In genomic region chr22:32590556-32590955, GRCh38 we compare ENCODE assay signal across 24 cellular contexts.
DNase-seq lines count a peak whose midpoint lies in the region; ATAC-seq and TF ChIP-seq lines count a peak whose summit lies in the region.
"Had no signal": no experiment of that assay in that cellular context is flagged by ENCODE, and none has a peak within 500 bp of the region (broad histone marks: within the 10 kb centered on the region; RNA-seq: fewer than 3 reads in every experiment).

No MANE protein-coding gene starts in this region.

- no peak for ATAC-seq in T-cell (replicated peaks in 1 of 4)
- ATAC-seq in HG02938 (IDR thresholded peaks at IDR 0.05; ENCODE audit: unreplicated experiment): no peak
- ATAC-seq: A549; activated CD4-positive, alpha-beta T cell treated with anti-CD3 and anti-CD28 coated beads for 36 hours; activated T-cell treated with anti-CD3 and anti-CD28 coated beads, Interleukin-2, amount 50 U/mL, for 72 hours; CD8-positive, alpha-beta T cell; gastrocnemius medialis; naive thymus-derived CD4-positive, alpha-beta T cell; sciatic nerve; stimulated activated effector memory CD8-positive, alpha-beta T cell treated with anti-CD3 and anti-CD28 coated beads, Interleukin-12 subunit alpha, Interleukin-12 subunit beta, amount 100 ng/mL, for 72 hours had no signal

- POLR2A ChIA-PET in HEK293 (lab: Yijun Ruan, JAX) (interaction anchor here (1.2 kb wide), 1 partner anchor 33 kb away, joined by 4 read pairs; no protein-coding TSS in a partner anchor), T-cell (lab: Charles Lee) (no interaction called here)

- no peaks in the 10 kb centered on the region for H3K9me3 ChIP-seq in HEK293 (ENCODE audit: control insufficient read depth, insufficient read depth, low read depth, low read length)
- H3K9me3 ChIP-seq: A549 had no signal

- peak overlapping the region; percentile 48 for H3K27ac ChIP-seq in ACC112 (ENCODE audit: low read depth, low read length)
- no peak overlapping the region for H3K27ac ChIP-seq in HEK293 (ENCODE audit: extremely low read depth, low read depth, low read length)
- H3K27ac ChIP-seq: A549, gastrocnemius medialis, parathyroid adenoma had no signal

- no peaks in the 10 kb centered on the region for H3K4me1 ChIP-seq in ACC112 (ENCODE audit: control insufficient read depth, insufficient read depth, low read length, unreplicated experiment)
- no peaks in the 10 kb centered on the region for H3K4me1 ChIP-seq in HEK293 (ENCODE audit: control insufficient read depth, insufficient read depth, low read length)
- H3K4me1 ChIP-seq: A549, gastrocnemius medialis, parathyroid adenoma, uterus had no signal

- in situ Hi-C loops in astrocyte of the spinal cord (cut with HindIII; ENCODE audit: low sequenced_read_pairs): no loop called here

- no peak overlapping the region for H3K4me3 Mint-ChIP-seq in T-cell
- H3K4me3 Mint-ChIP-seq: activated CD4-positive, alpha-beta T cell treated with anti-CD3 and anti-CD28 coated beads for 36 hours; activated naive CD4-positive, alpha-beta T cell treated with anti-CD3 and anti-CD28 coated beads, Interleukin-2, amount 10 ng/mL, durations not matched to agents 7 days and 5 days; activated T-cell treated with anti-CD3 and anti-CD28 coated beads, Interleukin-2, amount 50 U/mL, for 72 hours; CD8-positive, alpha-beta T cell; memory B cell; naive thymus-derived CD4-positive, alpha-beta T cell; stimulated activated effector memory CD8-positive, alpha-beta T cell treated with anti-CD3 and anti-CD28 coated beads, Interleukin-12 subunit alpha, Interleukin-12 subunit beta, amount 100 ng/mL, for 72 hours had no signal

- no peak overlapping the region for H3K27ac Mint-ChIP-seq in T-cell
- H3K27ac Mint-ChIP-seq: activated CD4-positive, alpha-beta T cell treated with anti-CD3 and anti-CD28 coated beads for 36 hours; activated naive CD4-positive, alpha-beta T cell treated with anti-CD3 and anti-CD28 coated beads, Interleukin-2, amount 10 ng/mL, durations not matched to agents 7 days and 5 days; activated T-cell treated with anti-CD3 and anti-CD28 coated beads, Interleukin-2, amount 50 U/mL, for 72 hours; CD8-positive, alpha-beta T cell; memory B cell; naive thymus-derived CD4-positive, alpha-beta T cell; stimulated activated effector memory CD8-positive, alpha-beta T cell treated with anti-CD3 and anti-CD28 coated beads, Interleukin-12 subunit alpha, Interleukin-12 subunit beta, amount 100 ng/mL, for 72 hours had no signal

- CTCF ChIA-PET in HEK293 (lab: Yijun Ruan, JAX): interaction anchor here (1.0 to 1.3 kb wide), 2 partner anchors 11 to 614 kb away, joined by 3 read pairs; no protein-coding TSS in a partner anchor
- CTCF ChIA-PET in T-cell (lab: Charles Lee): no interaction called here

- no peaks in the 10 kb centered on the region for H3K4me1 Mint-ChIP-seq in T-cell
- H3K4me1 Mint-ChIP-seq: activated CD4-positive, alpha-beta T cell treated with anti-CD3 and anti-CD28 coated beads for 36 hours; activated naive CD4-positive, alpha-beta T cell treated with anti-CD3 and anti-CD28 coated beads, Interleukin-2, amount 10 ng/mL, durations not matched to agents 7 days and 5 days; memory B cell; naive thymus-derived CD4-positive, alpha-beta T cell; stimulated activated effector memory CD8-positive, alpha-beta T cell treated with anti-CD3 and anti-CD28 coated beads, Interleukin-12 subunit alpha, Interleukin-12 subunit beta, amount 100 ng/mL, for 72 hours had no signal

- peak; percentile 4 for DNase-seq in astrocyte of the spinal cord (ENCODE audit: low read depth, low spot score)
- peak; percentile 35 for DNase-seq in fibroblast of the conjunctiva (ENCODE audit: low read depth)
- no peak for DNase-seq in T1000 (lab: John Stamatoyannopoulos, UW)
- DNase-seq in T-cell: no peak
- DNase-seq in NCI-H69 (lab: John Stamatoyannopoulos, UW): no peak
- DNase-seq: activated CD4-positive, alpha-beta T cell treated with anti-CD3 and anti-CD28 coated beads for 36 hours; activated naive CD4-positive, alpha-beta T cell treated with anti-CD3 and anti-CD28 coated beads, Interleukin-2, amount 10 ng/mL, durations not matched to agents 7 days and 5 days; activated T-cell treated with anti-CD3 and anti-CD28 coated beads, Interleukin-2, amount 50 U/mL, for 72 hours; anterior cingulate cortex; CD8-positive, alpha-beta T cell; DMS53; gastrocnemius medialis; naive thymus-derived CD4-positive, alpha-beta T cell; NCI-H1417; NCI-H524 treated with DMSO at 0.1 percent for 48 hours; uterus had no signal

- H3K27me3 ChIP-seq in ACC112 (ENCODE audit: insufficient read depth, low read length): no peaks in the 10 kb centered on the region
- H3K27me3 ChIP-seq: uterus had no signal

- H3K79me2 ChIP-seq in ACC112 (ENCODE audit: control insufficient read depth, insufficient read depth, low read length, unreplicated experiment): no peaks in the 10 kb centered on the region
- H3K79me2 ChIP-seq: parathyroid adenoma had no signal

- H3K36me3 Mint-ChIP-seq in T-cell: no peaks in the 10 kb centered on the region
- H3K36me3 Mint-ChIP-seq: activated naive CD4-positive, alpha-beta T cell treated with anti-CD3 and anti-CD28 coated beads, Interleukin-2, amount 10 ng/mL, durations not matched to agents 7 days and 5 days; CD8-positive, alpha-beta T cell; memory B cell; naive thymus-derived CD4-positive, alpha-beta T cell; stimulated activated effector memory CD8-positive, alpha-beta T cell treated with anti-CD3 and anti-CD28 coated beads, Interleukin-12 subunit alpha, Interleukin-12 subunit beta, amount 100 ng/mL, for 72 hours had no signal

- H3K36me3 ChIP-seq in ACC112 (ENCODE audit: insufficient read depth, low read length) (no peaks in the 10 kb centered on the region), HEK293 (ENCODE audit: control insufficient read depth in 2 of 2, insufficient read depth in 1 of 2, low read length in 2 of 2) (no peaks in the 10 kb centered on the region)
- H3K36me3 ChIP-seq: gastrocnemius medialis, uterus had no signal

- H3K4me3 ChIP-seq in ACC112 (ENCODE audit: low read depth, low read length) (no peak overlapping the region), HEK293 (ENCODE audit: low read depth, low read length) (no peak overlapping the region), astrocyte of the spinal cord (ENCODE audit: low read depth, low read length) (no peak overlapping the region)
- H3K4me3 ChIP-seq: A549, gastrocnemius medialis, uterus had no signal

- peaks cover 3 to 18% (median 10%) of the 10 kb centered on the region in 3 donors for H3K9me3 Mint-ChIP-seq in T-cell

- TF ChIP-seq CTCF in HEK293 (tag by site-specific recombination; IDR thresholded peaks at IDR 0.05) (no peak), astrocyte of the spinal cord (IDR thresholded peaks at IDR 0.05; ENCODE audit: low read depth, low read length) (no peak)

- H3K27me3 Mint-ChIP-seq in T-cell: peaks cover 18 to 23% of the 10 kb centered on the region in 2 donors

- H2AFZ ChIP-seq in ACC112 (ENCODE audit: low read length, unreplicated experiment): no peak overlapping the region
- H2AFZ ChIP-seq: parathyroid adenoma had no signal

TF ChIP-seq in HEK293, 187 proteins besides CTCF, POLR2A, EP300 and RAD21 (continues in another document):
- TF ChIP-seq FEZF1 (tag by site-specific recombination; IDR thresholded peaks at IDR 0.05) (no peak), ZNF792 (tag by site-specific recombination; IDR thresholded peaks at IDR 0.05) (no peak), MYNN (tag by site-specific recombination; IDR thresholded peaks at IDR 0.05; ENCODE audit: borderline replicate concordance) (no peak), ZNF184 (tag by site-specific recombination; IDR thresholded peaks at IDR 0.05) (peak; percentile 100), YY1 (tag by site-specific recombination; IDR thresholded peaks at IDR 0.05) (no peak), GLIS2 (tag by site-specific recombination; IDR thresholded peaks at IDR 0.05) (no peak), ZNF394 (tag by site-specific recombination; IDR thresholded peaks at IDR 0.05; ENCODE audit: borderline replicate concordance) (no peak), ZNF248 (tag by site-specific recombination; IDR thresholded peaks at IDR 0.05) (no peak), ZNF580 (tag by site-specific recombination; IDR thresholded peaks at IDR 0.05) (no peak), ZNF416 (tag by site-specific recombination; IDR thresholded peaks at IDR 0.05) (no peak), MZF1 (tag by site-specific recombination; IDR thresholded peaks at IDR 0.05; ENCODE audit: borderline replicate concordance) (no peak), ZBTB1 (tag by site-specific recombination; IDR thresholded peaks at IDR 0.05) (no peak), SETDB1 (IDR thresholded peaks at IDR 0.05; ENCODE audit: insufficient read length, low read length) (peak; percentile 82), ZNF202 (tag by site-specific recombination; IDR thresholded peaks at IDR 0.05; ENCODE audit: borderline replicate concordance) (no peak), ZSCAN23 (tag by site-specific recombination; IDR thresholded peaks at IDR 0.05) (no peak), WT1 (tag by site-specific recombination; IDR thresholded peaks at IDR 0.05) (no peak), ZNF223 (tag by site-specific recombination; IDR thresholded peaks at IDR 0.05) (no peak), HOXA7 (CRISPR knock-in tag; IDR thresholded peaks at IDR 0.05; ENCODE audit: borderline replicate concordance) (no peak)

Comparison
In these comparisons a context has a peak if more than half of its experiments do, and no peak if none do; other contexts are left out.
1. DNase-seq: peak in astrocyte of the spinal cord (single experiment) and fibroblast of the conjunctiva (single experiment); none in T1000 (single experiment), T-cell (0 of 34) and NCI-H69 (single experiment).